2 cellular contexts compared by ENCODE assay signal in genomic region chr13:73767747-73768315, GRCh38.
TF ChIP-seq lines count a peak whose summit lies in the region.

No MANE protein-coding gene starts in this region.

TF ChIP-seq in SK-N-SH, 30 proteins besides CTCF, POLR2A, EP300 and RAD21 (continued from another document):
- TF ChIP-seq ELF1 (IDR thresholded peaks at IDR 0.05) (no peak), ZBTB33 (IDR thresholded peaks at IDR 0.05; ENCODE audit: borderline replicate concordance, low read depth) (no peak), TCF12 (IDR thresholded peaks at IDR 0.05) (no peak), REST (IDR thresholded peaks at IDR 0.05; ENCODE audit: low read depth, low read length) (no peak), MAX (IDR thresholded peaks at IDR 0.05; ENCODE audit: low read depth) (no peak), FOSL2 (IDR thresholded peaks at IDR 0.05; ENCODE audit: borderline replicate concordance, low read depth) (no peak)

TF ChIP-seq in SK-N-SH treated with all-trans-retinoic acid at 6 μM for 48 hours, 23 proteins besides CTCF, POLR2A, EP300 and RAD21 (continued from another document):
- TF ChIP-seq TSHZ2 (CRISPR knock-in tag; IDR thresholded peaks at IDR 0.05): no peak
- no peak for TF ChIP-seq POU6F1 (CRISPR knock-in tag; IDR thresholded peaks at IDR 0.05; ENCODE audit: borderline replicate concordance, low read depth)
- TF ChIP-seq ZNF8 (CRISPR knock-in tag; IDR thresholded peaks at IDR 0.05): no peak
- TF ChIP-seq RARB (CRISPR knock-in tag; IDR thresholded peaks at IDR 0.05): no peak
- no peak for TF ChIP-seq OSR1 (CRISPR knock-in tag; IDR thresholded peaks at IDR 0.05)
- no peak for TF ChIP-seq ZNF70 (CRISPR knock-in tag; IDR thresholded peaks at IDR 0.05)
- TF ChIP-seq BACH2 (CRISPR knock-in tag; IDR thresholded peaks at IDR 0.05; ENCODE audit: borderline replicate concordance): no peak
- no peak for TF ChIP-seq TCF4 (CRISPR knock-in tag; IDR thresholded peaks at IDR 0.05; ENCODE audit: borderline replicate concordance)
- TF ChIP-seq CSRNP3 (CRISPR knock-in tag; IDR thresholded peaks at IDR 0.05): no peak
- TF ChIP-seq CSDC2 (CRISPR knock-in tag; IDR thresholded peaks at IDR 0.05): no peak
